In genomic region chr14:79280400-79280670, GRCh38 we compare ENCODE assay signal across 12 cellular contexts.
DNase-seq lines count a peak whose midpoint lies in the region; ATAC-seq, FAIRE-seq and TF ChIP-seq lines count a peak whose summit lies in the region.
"Had no signal": no experiment of that assay in that cellular context is flagged by ENCODE, and none has a peak within 500 bp of the region (broad histone marks: within the 10 kb centered on the region; RNA-seq: fewer than 3 reads in every experiment).

No MANE protein-coding gene starts in this region.

- H3K79me2 ChIP-seq in H1 (ENCODE audit: control insufficient read depth in 1 of 2, insufficient read depth in 2 of 2, low read length in 2 of 2): no peaks in the 10 kb centered on the region

- peaks cover 6 to 48% (median 39%) of the 10 kb centered on the region in 4 experiments for H3K27me3 ChIP-seq in H1 (replicated peaks in 1 of 4; ENCODE audit: control insufficient read depth in 3 of 4, extremely low read depth in 1 of 4, insufficient read depth in 3 of 4, low read length in 3 of 4)
- H3K27me3 ChIP-seq in muscle layer of duodenum (ENCODE audit: low read depth, low read length): no peaks in the 10 kb centered on the region
- peaks cover 0 to 14% of the 10 kb centered on the region in 2 donors for H3K27me3 ChIP-seq in tibial artery

- 7% methylated on average over 8 of the region's 8 CpGs; no CpG with 5 or more reads in 1 of the 2 experiments for WGBS in H1 (ENCODE audit: extremely low coverage in 1 of 2, insufficient coverage in 1 of 2, insufficient read length in 1 of 2, insufficient replicate concordance in 2 of 2, low coverage in 1 of 2, low lambda C conversion rate in 2 of 2, missing lambda C conversion rate in 1 of 2), 2 experiments

- H3K9me3 ChIP-seq in H1 (ENCODE audit: insufficient read depth in 2 of 2, low read depth in 1 of 2, low read length in 1 of 2) (no peaks in the 10 kb centered on the region), muscle layer of duodenum (ENCODE audit: control insufficient read depth in 1 of 2, low read length in 2 of 2) (no peaks in the 10 kb centered on the region), tibial artery (no peaks in the 10 kb centered on the region)
- H3K9me3 ChIP-seq: gastrocnemius medialis had no signal

- FAIRE-seq in H1 (lab: Jason Lieb, UNC): peak; percentile 24
- FAIRE-seq: HepG2 had no signal

- peak overlapping the region in 1 of 4 experiments; percentile 34; a peak in 1 of 7 replicates for H3K9ac ChIP-seq in H1 (replicated peaks in 1 of 4; ENCODE audit: extremely low read depth in 1 of 4, low read depth in 3 of 4, low read length in 3 of 4)

- H2BK120ac ChIP-seq in H1 (replicated peaks; ENCODE audit: low read depth, low read length): no peak overlapping the region

- no peak overlapping the region for H2BK12ac ChIP-seq in H1 (ENCODE audit: low read depth, low read length)

- no peak for TF ChIP-seq EP300 in H1 (IDR thresholded peaks at IDR 0.05; ENCODE audit: borderline replicate concordance in 1 of 2, low read depth in 2 of 2, low read length in 2 of 2)

- TF ChIP-seq RAD21 in H1 (IDR thresholded peaks at IDR 0.05 in 1 of 2, conservative IDR thresholded peaks at IDR 0.05 in 1 of 2; ENCODE audit: low read depth in 2 of 2, low read length in 2 of 2): no peak

- ATAC-seq in HG02973 (IDR thresholded peaks at IDR 0.05; ENCODE audit: unreplicated experiment): no peak
- ATAC-seq: gastrocnemius medialis, HepG2 had no signal

- peaks cover 0 to 7% of the 10 kb centered on the region in 2 experiments for H4K20me1 ChIP-seq in H1 (replicated peaks in 1 of 2; ENCODE audit: control insufficient read depth in 1 of 2, insufficient read depth in 2 of 2, low read length in 2 of 2)

- H4K5ac ChIP-seq in H1 (ENCODE audit: insufficient read length, low read depth, low read length): no peak overlapping the region

- no peak for TF ChIP-seq CTCF in H1 (IDR thresholded peaks at IDR 0.05; ENCODE audit: control extremely low read depth in 1 of 3, insufficient read depth in 1 of 3, low read depth in 1 of 3, low read length in 3 of 3)
- no peak for TF ChIP-seq CTCF in tibial artery (IDR thresholded peaks at IDR 0.05)

- H3K14ac ChIP-seq in H1 (ENCODE audit: insufficient read length): no peak overlapping the region

- TF ChIP-seq POLR2A in H1 (IDR thresholded peaks at IDR 0.05; ENCODE audit: control extremely low read depth in 1 of 2, low read depth in 2 of 2, low read length in 2 of 2): no peak

- H2AK5ac ChIP-seq in H1 (ENCODE audit: low read depth, low read length): no peak overlapping the region

- H4K8ac ChIP-seq in H1 (ENCODE audit: extremely low read depth, insufficient read depth, low read length): no peak overlapping the region

- intact Hi-C loops in tibial artery (cut with DNase I; ENCODE audit: low total_unique reads): no loop called here

- peaks cover 3 to 30% (median 14%) of the 10 kb centered on the region in 4 experiments for H3K4me1 ChIP-seq in H1 (replicated peaks in 1 of 4; ENCODE audit: control insufficient read depth in 3 of 4, insufficient read depth in 4 of 4, low read length in 3 of 4)
- peaks cover 0 to 7% of the 10 kb centered on the region in 2 donors for H3K4me1 ChIP-seq in muscle layer of duodenum (ENCODE audit: control insufficient read depth in 1 of 2, insufficient read depth in 2 of 2, low read length in 2 of 2)
- peaks cover 0 to 42% (median 22%) of the 10 kb centered on the region in 4 donors for H3K4me1 ChIP-seq in tibial artery

- H3K36me3 ChIP-seq in H1 (ENCODE audit: control insufficient read depth in 2 of 4, insufficient read depth in 4 of 4, low read length in 3 of 4) (no peaks in the 10 kb centered on the region), muscle layer of duodenum (ENCODE audit: control insufficient read depth in 1 of 2, insufficient read depth in 2 of 2, low read length in 2 of 2) (no peaks in the 10 kb centered on the region), tibial artery (no peaks in the 10 kb centered on the region)
- H3K36me3 ChIP-seq: gastrocnemius medialis had no signal

- H2BK20ac ChIP-seq in H1 (ENCODE audit: low read length): no peak overlapping the region

- H4K91ac ChIP-seq in H1 (replicated peaks; ENCODE audit: insufficient read length, low read length): no peak overlapping the region

- peak overlapping the region; percentile 61 to 77 (median 71); a peak in 7 of 8 replicates for H3K4me3 ChIP-seq in H1 (ENCODE audit: extremely low read depth in 1 of 4, insufficient read depth in 2 of 4, low read depth in 3 of 4, low read length in 4 of 4)
- peak overlapping the region; percentile 69 to 81 for H3K4me3 ChIP-seq in muscle layer of duodenum (ENCODE audit: low read depth in 1 of 2, low read length in 2 of 2)
- H3K4me3 ChIP-seq in tibial artery: peak overlapping the region; percentile 59 to 60

- H3K23ac ChIP-seq in H1 (ENCODE audit: insufficient read length): no peak overlapping the region

- CTCF ChIA-PET in H1 (lab: Charles Lee; ENCODE audit: partially characterized antibody): interaction anchor here (1.0 to 2.3 kb wide), 3 partner anchors 99 to 205 kb away, joined by 3 to 5 read pairs (median 3); no protein-coding TSS in a partner anchor

- no peaks in the 10 kb centered on the region; the same call in 1 of the 2 replicates for H3K79me1 ChIP-seq in H1 (ENCODE audit: low read depth, low read length)

- H2BK15ac ChIP-seq in H1 (ENCODE audit: low read length): no peak overlapping the region

- no peak overlapping the region for H3K27ac ChIP-seq in H1 (ENCODE audit: low read depth, low read length)
- H3K27ac ChIP-seq in muscle layer of duodenum (ENCODE audit: low read length): peak overlapping the region; percentile 27
- no peak overlapping the region for H3K27ac ChIP-seq in tibial artery
- H3K27ac ChIP-seq: gastrocnemius medialis had no signal

- DNase-seq in DMS79 treated with DMSO at 0.1 percent for 48 hours (lab: John Stamatoyannopoulos, UW) (peak; percentile 45), DMS79 (lab: John Stamatoyannopoulos, UW) (no peak), H1 (ENCODE audit: low read depth in 1 of 2, low spot score in 2 of 2) (no peak), tibial artery (no peak), dedifferentiated amniotic fluid mesenchymal stem cell (ENCODE audit: extremely low spot score) (no peak), NCI-H510A (lab: John Stamatoyannopoulos, UW) (no peak)
- DNase-seq: 8988T, gastrocnemius medialis, NCI-H2029 treated with DMSO at 0.1 percent for 48 hours had no signal

- no peak overlapping the region for H3K56ac ChIP-seq in H1 (replicated peaks; ENCODE audit: insufficient read length, low read depth, low read length)

- H3K4ac ChIP-seq in H1 (replicated peaks; ENCODE audit: insufficient read length, low read depth, low read length): no peak overlapping the region

- no peak overlapping the region for H2BK5ac ChIP-seq in H1 (ENCODE audit: low read depth, low read length)

- peaks cover 28% of the 10 kb centered on the region for H3K23me2 ChIP-seq in H1 (ENCODE audit: low read depth, low read length)

- peak overlapping the region; percentile 96 to 98 for H3K4me2 ChIP-seq in H1 (ENCODE audit: insufficient read depth in 1 of 2, low read depth in 2 of 2, low read length in 2 of 2)

- H3K18ac ChIP-seq in H1 (ENCODE audit: extremely low read depth, low read length): no peak overlapping the region; the same call in 1 of the 2 replicates

- POLR2A ChIA-PET in H1 (lab: Charles Lee; ENCODE audit: partially characterized antibody): interaction anchor here (0.7 kb wide), 1 partner anchor 9 kb away, joined by 3 read pairs; no protein-coding TSS in a partner anchor

- H2AFZ ChIP-seq in H1 (ENCODE audit: low read length): no peak overlapping the region

TF ChIP-seq in H1, 55 proteins besides CTCF, POLR2A, EP300 and RAD21:
- TF ChIP-seq PHF8 (conservative IDR thresholded peaks at IDR 0.05; ENCODE audit: low read depth, low read length) (no peak), RBBP5 (IDR thresholded peaks at IDR 0.05; ENCODE audit: borderline replicate concordance, low read depth, low read length) (no peak), RFX5 (IDR thresholded peaks at IDR 0.05; ENCODE audit: borderline replicate concordance, low read depth, low read length) (no peak), GABPA (IDR thresholded peaks at IDR 0.05; ENCODE audit: borderline replicate concordance, insufficient read depth, low read length) (no peak), CBX5 (IDR thresholded peaks at IDR 0.05; ENCODE audit: low read depth, low read length) (no peak), JUN (IDR thresholded peaks at IDR 0.05; ENCODE audit: low read depth, low read length) (no peak), SIN3A (conservative IDR thresholded peaks at IDR 0.05 in 1 of 2, IDR thresholded peaks at IDR 0.05 in 1 of 2; ENCODE audit: low read depth in 1 of 2, low read length in 2 of 2) (no peak), JUND (IDR thresholded peaks at IDR 0.05; ENCODE audit: low read length) (no peak), HDAC2 (IDR thresholded peaks at IDR 0.05; ENCODE audit: borderline replicate concordance in 1 of 2, low read depth in 2 of 2, low read length in 2 of 2) (no peak), TAF7 (optimal IDR thresholded peaks at IDR 0.05; ENCODE audit: borderline replicate concordance, low read depth, low read length) (no peak), POU5F1 (IDR thresholded peaks at IDR 0.05; ENCODE audit: low read depth, low read length) (no peak), KDM1A (IDR thresholded peaks at IDR 0.05; ENCODE audit: borderline replicate concordance, low read length) (no peak), EGR1 (IDR thresholded peaks at IDR 0.05; ENCODE audit: borderline replicate concordance, low read depth, low read length) (no peak), CHD1 (IDR thresholded peaks at IDR 0.05; ENCODE audit: low read depth, low read length) (no peak)
- TF ChIP-seq, protein P1, sequence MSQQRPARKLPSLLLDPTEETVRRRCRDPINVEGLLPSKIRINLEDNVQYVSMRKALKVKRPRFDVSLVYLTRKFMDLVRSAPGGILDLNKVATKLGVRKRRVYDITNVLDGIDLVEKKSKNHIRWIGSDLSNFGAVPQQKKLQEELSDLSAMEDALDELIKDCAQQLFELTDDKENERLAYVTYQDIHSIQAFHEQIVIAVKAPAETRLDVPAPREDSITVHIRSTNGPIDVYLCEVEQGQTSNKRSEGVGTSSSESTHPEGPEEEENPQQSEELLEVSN (IDR thresholded peaks at IDR 0.05): no peak
TF ChIP-seq in H1: peak in this region for 0.
